1 cellular context compared by ENCODE assay signal in the genomic region with DNA sequence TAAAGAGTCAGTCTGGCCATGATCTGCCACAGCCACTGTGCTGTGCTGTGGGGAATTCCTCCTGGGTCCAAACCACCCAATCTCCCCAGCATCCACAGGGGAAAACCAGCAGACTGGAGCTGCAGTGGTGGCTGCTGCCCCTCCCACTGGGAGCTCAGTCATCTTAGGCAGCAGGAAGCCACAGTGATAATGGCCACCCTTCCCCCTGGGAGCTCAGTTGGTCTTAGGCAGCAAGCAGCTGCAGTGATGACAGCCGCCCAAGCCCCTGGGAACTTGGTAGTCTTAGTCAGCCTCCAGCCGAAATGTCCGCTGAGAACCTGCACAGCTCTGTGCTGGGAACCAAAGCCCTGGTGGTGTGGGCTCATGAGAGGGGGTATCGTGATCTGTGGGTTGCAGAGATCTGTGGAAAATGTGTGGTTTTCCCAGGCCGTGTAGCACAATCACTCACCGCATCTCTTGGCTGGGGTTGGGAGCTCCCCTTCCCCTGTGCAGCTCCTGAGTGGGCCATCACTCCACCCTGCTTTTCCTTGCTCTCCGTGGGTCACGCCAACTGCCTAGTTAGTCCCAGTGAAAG.
TF ChIP-seq lines count a peak whose summit lies in the region.

No MANE protein-coding gene starts in this region.

TF ChIP-seq in GM23338, 12 proteins besides CTCF, POLR2A, EP300 and RAD21 (continued from another document):
- TF ChIP-seq, protein P1, sequence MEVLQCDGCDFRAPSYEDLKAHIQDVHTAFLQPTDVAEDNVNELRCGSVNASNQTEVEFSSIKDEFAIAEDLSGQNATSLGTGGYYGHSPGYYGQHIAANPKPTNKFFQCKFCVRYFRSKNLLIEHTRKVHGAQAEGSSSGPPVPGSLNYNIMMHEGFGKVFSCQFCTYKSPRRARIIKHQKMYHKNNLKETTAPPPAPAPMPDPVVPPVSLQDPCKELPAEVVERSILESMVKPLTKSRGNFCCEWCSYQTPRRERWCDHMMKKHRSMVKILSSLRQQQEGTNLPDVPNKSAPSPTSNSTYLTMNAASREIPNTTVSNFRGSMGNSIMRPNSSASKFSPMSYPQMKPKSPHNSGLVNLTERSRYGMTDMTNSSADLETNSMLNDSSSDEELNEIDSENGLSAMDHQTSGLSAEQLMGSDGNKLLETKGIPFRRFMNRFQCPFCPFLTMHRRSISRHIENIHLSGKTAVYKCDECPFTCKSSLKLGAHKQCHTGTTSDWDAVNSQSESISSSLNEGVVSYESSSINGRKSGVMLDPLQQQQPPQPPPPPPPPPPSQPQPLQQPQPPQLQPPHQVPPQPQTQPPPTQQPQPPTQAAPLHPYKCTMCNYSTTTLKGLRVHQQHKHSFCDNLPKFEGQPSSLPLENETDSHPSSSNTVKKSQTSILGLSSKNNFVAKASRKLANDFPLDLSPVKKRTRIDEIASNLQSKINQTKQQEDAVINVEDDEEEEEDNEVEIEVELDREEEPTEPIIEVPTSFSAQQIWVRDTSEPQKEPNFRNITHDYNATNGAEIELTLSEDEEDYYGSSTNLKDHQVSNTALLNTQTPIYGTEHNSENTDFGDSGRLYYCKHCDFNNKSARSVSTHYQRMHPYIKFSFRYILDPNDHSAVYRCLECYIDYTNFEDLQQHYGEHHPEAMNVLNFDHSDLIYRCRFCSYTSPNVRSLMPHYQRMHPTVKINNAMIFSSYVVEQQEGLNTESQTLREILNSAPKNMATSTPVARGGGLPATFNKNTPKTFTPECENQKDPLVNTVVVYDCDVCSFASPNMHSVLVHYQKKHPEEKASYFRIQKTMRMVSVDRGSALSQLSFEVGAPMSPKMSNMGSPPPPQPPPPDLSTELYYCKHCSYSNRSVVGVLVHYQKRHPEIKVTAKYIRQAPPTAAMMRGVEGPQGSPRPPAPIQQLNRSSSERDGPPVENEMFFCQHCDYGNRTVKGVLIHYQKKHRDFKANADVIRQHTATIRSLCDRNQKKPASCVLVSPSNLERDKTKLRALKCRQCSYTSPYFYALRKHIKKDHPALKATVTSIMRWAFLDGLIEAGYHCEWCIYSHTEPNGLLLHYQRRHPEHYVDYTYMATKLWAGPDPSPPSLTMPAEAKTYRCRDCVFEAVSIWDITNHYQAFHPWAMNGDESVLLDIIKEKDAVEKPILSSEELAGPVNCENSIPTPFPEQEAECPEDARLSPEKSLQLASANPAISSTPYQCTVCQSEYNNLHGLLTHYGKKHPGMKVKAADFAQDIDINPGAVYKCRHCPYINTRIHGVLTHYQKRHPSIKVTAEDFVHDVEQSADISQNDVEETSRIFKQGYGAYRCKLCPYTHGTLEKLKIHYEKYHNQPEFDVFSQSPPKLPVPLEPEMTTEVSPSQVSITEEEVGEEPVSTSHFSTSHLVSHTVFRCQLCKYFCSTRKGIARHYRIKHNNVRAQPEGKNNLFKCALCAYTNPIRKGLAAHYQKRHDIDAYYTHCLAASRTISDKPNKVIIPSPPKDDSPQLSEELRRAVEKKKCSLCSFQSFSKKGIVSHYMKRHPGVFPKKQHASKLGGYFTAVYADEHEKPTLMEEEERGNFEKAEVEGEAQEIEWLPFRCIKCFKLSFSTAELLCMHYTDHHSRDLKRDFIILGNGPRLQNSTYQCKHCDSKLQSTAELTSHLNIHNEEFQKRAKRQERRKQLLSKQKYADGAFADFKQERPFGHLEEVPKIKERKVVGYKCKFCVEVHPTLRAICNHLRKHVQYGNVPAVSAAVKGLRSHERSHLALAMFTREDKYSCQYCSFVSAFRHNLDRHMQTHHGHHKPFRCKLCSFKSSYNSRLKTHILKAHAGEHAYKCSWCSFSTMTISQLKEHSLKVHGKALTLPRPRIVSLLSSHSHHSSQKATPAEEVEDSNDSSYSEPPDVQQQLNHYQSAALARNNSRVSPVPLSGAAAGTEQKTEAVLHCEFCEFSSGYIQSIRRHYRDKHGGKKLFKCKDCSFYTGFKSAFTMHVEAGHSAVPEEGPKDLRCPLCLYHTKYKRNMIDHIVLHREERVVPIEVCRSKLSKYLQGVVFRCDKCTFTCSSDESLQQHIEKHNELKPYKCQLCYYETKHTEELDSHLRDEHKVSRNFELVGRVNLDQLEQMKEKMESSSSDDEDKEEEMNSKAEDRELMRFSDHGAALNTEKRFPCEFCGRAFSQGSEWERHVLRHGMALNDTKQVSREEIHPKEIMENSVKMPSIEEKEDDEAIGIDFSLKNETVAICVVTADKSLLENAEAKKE (CRISPR knock-in tag; IDR thresholded peaks at IDR 0.05): no peak
- TF ChIP-seq CREB1 (CRISPR knock-in tag; IDR thresholded peaks at IDR 0.05; ENCODE audit: low read depth) (no peak), EZH2 (IDR thresholded peaks at IDR 0.05; ENCODE audit: low read depth, unreplicated experiment) (no peak), NANOG (IDR thresholded peaks at IDR 0.05; ENCODE audit: borderline replicate concordance) (no peak), STAT1 (IDR thresholded peaks at IDR 0.05; ENCODE audit: unreplicated experiment) (no peak), POLR2AphosphoS5 (IDR thresholded peaks at IDR 0.05; ENCODE audit: low read depth) (no peak), ZNF331 (CRISPR knock-in tag; IDR thresholded peaks at IDR 0.05; ENCODE audit: low read depth) (no peak)
TF ChIP-seq in GM23338: peak in this region for 0.
